In genomic region chr14:51540364-51540763, GRCh38 we compare ENCODE assay signal across 19 cellular contexts.
DNase-seq lines count a peak whose midpoint lies in the region; ATAC-seq, FAIRE-seq and TF ChIP-seq lines count a peak whose summit lies in the region.
"Had no signal": no experiment of that assay in that cellular context is flagged by ENCODE, and none has a peak within 500 bp of the region (broad histone marks: within the 10 kb centered on the region; RNA-seq: fewer than 3 reads in every experiment).

No MANE protein-coding gene starts in this region.

- DNase-seq in BJ (ENCODE audit: low read depth), result peak; percentile 55
- DNase-seq in PC-9, result no peak
- DNase-seq in H1 (ENCODE audit: low read depth in 1 of 2, low spot score in 2 of 2), result no peak
- no peak for DNase-seq in natural killer cell treated with Interleukin-12 subunit alpha and Interleukin-12 subunit beta and Interleukin-15 and Interleukin-18, amount 100 ng/mL, for 72 hours (ENCODE audit: low spot score)
- DNase-seq in SW480 (ENCODE audit: low spot score), result no peak
- DNase-seq in GM03348 (ENCODE audit: low spot score), result no peak
- DNase-seq: activated CD4-positive, alpha-beta T cell treated with anti-CD3 and anti-CD28 coated beads, Interleukin-2, amount 50 U/mL, for 1 hour; activated T-cell treated with anti-CD3 and anti-CD28 coated beads, Interleukin-2, amount 50 U/mL, for 24 hours; central memory CD4-positive, alpha-beta T cell; heart left ventricle; Karpas-422; kidney; NCI-H1417 treated with DMSO at 0.1 percent for 48 hours; NCI-H2227 treated with DMSO at 0.1 percent for 48 hours; posterior cingulate gyrus; upper lobe of right lung had no signal

- H3K4me1 Mint-ChIP-seq in natural killer cell treated with Interleukin-12 subunit alpha and Interleukin-12 subunit beta and Interleukin-15 and Interleukin-18, amount 100 ng/mL, for 72 hours (ENCODE audit: low read depth in 2 of 2), result no peaks in the 10 kb centered on the region

- POLR2A ChIA-PET in BJ (lab: Charles Lee), result interaction anchor here (0.6 to 0.8 kb wide), 3 partner anchors 38 to 570 kb away, joined by 3 to 5 read pairs (median 3); no protein-coding TSS in a partner anchor
- POLR2A ChIA-PET in PC-9 (lab: Charles Lee; ENCODE audit: unreplicated experiment), result interaction anchor here (0.7 kb wide), 1 partner anchor 1213 kb away, joined by 4 read pairs; no protein-coding TSS in a partner anchor
- POLR2A ChIA-PET in H1 (lab: Charles Lee; ENCODE audit: partially characterized antibody), result no interaction called here

- H3K4me3 ChIP-seq in BJ (ENCODE audit: low read depth, low read length), result no peak overlapping the region
- H3K4me3 ChIP-seq in PC-9, result 0 out of 2 replicates have a peak overlapping the region, but pooled peaks have one; percentile 5
- no peak overlapping the region for H3K4me3 ChIP-seq in H1 (ENCODE audit: extremely low read depth in 1 of 4, insufficient read depth in 2 of 4, low read depth in 3 of 4, low read length in 4 of 4)
- no peak overlapping the region for H3K4me3 ChIP-seq in mesodermal cell (ENCODE audit: extremely low read depth, insufficient read depth, low read length, poor library complexity, severe bottlenecking)
- H3K4me3 ChIP-seq: heart left ventricle, upper lobe of right lung had no signal

- H3K27me3 Mint-ChIP-seq in natural killer cell treated with Interleukin-12 subunit alpha and Interleukin-12 subunit beta and Interleukin-15 and Interleukin-18, amount 100 ng/mL, for 72 hours, result peaks cover 29 to 40% of the 10 kb centered on the region in 2 donors

- no peaks in the 10 kb centered on the region for H3K23me2 ChIP-seq in H1 (ENCODE audit: low read depth, low read length)

- H3K18ac ChIP-seq in H1 (ENCODE audit: extremely low read depth, low read length), result no peak overlapping the region

- H3K14ac ChIP-seq in H1 (ENCODE audit: insufficient read length), result no peak overlapping the region

- H2AFZ ChIP-seq in PC-9 (no peak overlapping the region), H1 (ENCODE audit: low read length) (peak overlapping the region; percentile 79; the same call in 1 of the 2 replicates)

- no peaks in the 10 kb centered on the region for H3K36me3 Mint-ChIP-seq in natural killer cell treated with Interleukin-12 subunit alpha and Interleukin-12 subunit beta and Interleukin-15 and Interleukin-18, amount 100 ng/mL, for 72 hours

- no TSS peak for BruUV-seq in PC-9 (replicated peaks; lab: Mats Ljungman, UMichigan)

- H2BK20ac ChIP-seq in H1 (ENCODE audit: low read length), result no peak overlapping the region

- no peak overlapping the region for H4K8ac ChIP-seq in H1 (ENCODE audit: extremely low read depth, insufficient read depth, low read length)

- no peak overlapping the region for H3K9ac ChIP-seq in H1 (replicated peaks in 1 of 4; ENCODE audit: extremely low read depth in 1 of 4, low read depth in 3 of 4, low read length in 3 of 4)

- H3K79me2 ChIP-seq in PC-9 (ENCODE audit: low read depth), result no peaks in the 10 kb centered on the region
- no peaks in the 10 kb centered on the region for H3K79me2 ChIP-seq in H1 (ENCODE audit: control insufficient read depth in 1 of 2, insufficient read depth in 2 of 2, low read length in 2 of 2)

- H3K79me1 ChIP-seq in H1 (ENCODE audit: low read depth, low read length), result no peaks in the 10 kb centered on the region

- no peak for TF ChIP-seq EP300 in H1 (IDR thresholded peaks at IDR 0.05; ENCODE audit: borderline replicate concordance in 1 of 2, low read depth in 2 of 2, low read length in 2 of 2)

- no peak for TF ChIP-seq RAD21 in H1 (IDR thresholded peaks at IDR 0.05 in 1 of 2, conservative IDR thresholded peaks at IDR 0.05 in 1 of 2; ENCODE audit: low read depth in 2 of 2, low read length in 2 of 2)

- no peak overlapping the region for H3K4me3 Mint-ChIP-seq in natural killer cell treated with Interleukin-12 subunit alpha and Interleukin-12 subunit beta and Interleukin-15 and Interleukin-18, amount 100 ng/mL, for 72 hours
- H3K4me3 Mint-ChIP-seq: activated T-cell treated with anti-CD3 and anti-CD28 coated beads, Interleukin-2, amount 50 U/mL, for 24 hours; stimulated activated naive CD8-positive, alpha-beta T cell treated with anti-CD3 and anti-CD28 coated beads, Interleukin-15, Interleukin-2, amounts not matched to agents 100 ng/mL and 50 ng/mL, for 24 hours had no signal

- TF ChIP-seq POLR2A in H1 (IDR thresholded peaks at IDR 0.05; ENCODE audit: control extremely low read depth in 1 of 2, low read depth in 2 of 2, low read length in 2 of 2), result no peak

- ATAC-seq in natural killer cell treated with Interleukin-12 subunit alpha and Interleukin-12 subunit beta and Interleukin-15 and Interleukin-18, amount 100 ng/mL, for 72 hours, result no peak
- ATAC-seq in GM18520 (IDR thresholded peaks at IDR 0.05; ENCODE audit: unreplicated experiment), result no peak
- ATAC-seq: upper lobe of right lung had no signal

- no peak overlapping the region for H2BK12ac ChIP-seq in H1 (ENCODE audit: low read depth, low read length)

- FAIRE-seq in H1 (lab: Jason Lieb, UNC), result no peak
- FAIRE-seq: kidney had no signal

- H3K9me3 ChIP-seq in PC-9 (ENCODE audit: insufficient read depth, low read depth), result peaks cover 26% of the 10 kb centered on the region
- H3K9me3 ChIP-seq in H1 (ENCODE audit: insufficient read depth in 2 of 2, low read depth in 1 of 2, low read length in 1 of 2), result peaks cover 0 to 4% of the 10 kb centered on the region in 2 experiments; a peak in 2 of 4 replicates
- H3K9me3 ChIP-seq in mesodermal cell (ENCODE audit: control insufficient read depth, low read length), result no peaks in the 10 kb centered on the region
- H3K9me3 ChIP-seq: upper lobe of right lung had no signal

- no peak overlapping the region for H3K23ac ChIP-seq in H1 (ENCODE audit: insufficient read length)

- H3K4me1 ChIP-seq in PC-9 (replicated peaks; ENCODE audit: insufficient read depth) (peaks cover 28% of the 10 kb centered on the region), H1 (replicated peaks in 1 of 4; ENCODE audit: control insufficient read depth in 3 of 4, insufficient read depth in 4 of 4, low read length in 3 of 4) (peaks cover 0 to 3% (median 0%) of the 10 kb centered on the region in 4 experiments; a peak in 2 of 7 replicates), mesodermal cell (ENCODE audit: control insufficient read depth, insufficient read depth, low read length, poor library complexity, severe bottlenecking) (peaks cover 20% of the 10 kb centered on the region)
- H3K4me1 ChIP-seq: heart left ventricle, upper lobe of right lung had no signal

- H3K9me3 Mint-ChIP-seq in natural killer cell treated with Interleukin-12 subunit alpha and Interleukin-12 subunit beta and Interleukin-15 and Interleukin-18, amount 100 ng/mL, for 72 hours, result no peaks in the 10 kb centered on the region
- H3K9me3 Mint-ChIP-seq: activated T-cell treated with anti-CD3 and anti-CD28 coated beads, Interleukin-2, amount 50 U/mL, for 24 hours; stimulated activated naive CD8-positive, alpha-beta T cell treated with anti-CD3 and anti-CD28 coated beads, Interleukin-15, Interleukin-2, amounts not matched to agents 100 ng/mL and 50 ng/mL, for 24 hours had no signal

- H3K27ac Mint-ChIP-seq in natural killer cell treated with Interleukin-12 subunit alpha and Interleukin-12 subunit beta and Interleukin-15 and Interleukin-18, amount 100 ng/mL, for 72 hours, result no peak overlapping the region
- H3K27ac Mint-ChIP-seq: activated T-cell treated with anti-CD3 and anti-CD28 coated beads, Interleukin-2, amount 50 U/mL, for 24 hours; stimulated activated naive CD8-positive, alpha-beta T cell treated with anti-CD3 and anti-CD28 coated beads, Interleukin-15, Interleukin-2, amounts not matched to agents 100 ng/mL and 50 ng/mL, for 24 hours had no signal

- H2BK15ac ChIP-seq in H1 (ENCODE audit: low read length), result no peak overlapping the region

- H3K36me3 ChIP-seq in BJ (ENCODE audit: control insufficient read depth, insufficient read depth, low read length), result no peaks in the 10 kb centered on the region
- no peaks in the 10 kb centered on the region for H3K36me3 ChIP-seq in PC-9 (ENCODE audit: low read depth)
- H3K36me3 ChIP-seq in H1 (ENCODE audit: control insufficient read depth in 2 of 4, insufficient read depth in 4 of 4, low read length in 3 of 4), result no peaks in the 10 kb centered on the region
- H3K36me3 ChIP-seq in mesodermal cell (ENCODE audit: control insufficient read depth, insufficient read depth, low read length), result no peaks in the 10 kb centered on the region
- H3K36me3 ChIP-seq: heart left ventricle, upper lobe of right lung had no signal

- no peaks in the 10 kb centered on the region for H3K9me2 ChIP-seq in PC-9 (ENCODE audit: insufficient read depth)

- no peak overlapping the region for H3K56ac ChIP-seq in H1 (replicated peaks; ENCODE audit: insufficient read length, low read depth, low read length)

- H4K5ac ChIP-seq in H1 (ENCODE audit: insufficient read length, low read depth, low read length), result no peak overlapping the region

- no peak overlapping the region for H4K91ac ChIP-seq in H1 (replicated peaks; ENCODE audit: insufficient read length, low read length)

- intact Hi-C loops in PC-9 (cut with micrococcal nuclease; ENCODE audit: unreplicated experiment), result no loop called here

- H3F3A ChIP-seq in PC-9 (ENCODE audit: insufficient read depth, low read depth), result peaks cover 18% of the 10 kb centered on the region

- 91% methylated on average over 3 of the region's 3 CpGs; no CpG with 5 or more reads in 1 of the 2 experiments for WGBS in H1 (ENCODE audit: extremely low coverage in 1 of 2, insufficient coverage in 1 of 2, insufficient read length in 1 of 2, insufficient replicate concordance in 2 of 2, low coverage in 1 of 2, low lambda C conversion rate in 2 of 2, missing lambda C conversion rate in 1 of 2), 2 experiments
- 96 to 100% methylated on average over 3 of the region's 3 CpGs for WGBS in mesodermal cell (ENCODE audit: insufficient coverage in 2 of 2), 2 experiments

- no peaks in the 10 kb centered on the region for H4K20me1 ChIP-seq in PC-9 (ENCODE audit: insufficient read depth)
- H4K20me1 ChIP-seq in H1 (replicated peaks in 1 of 2; ENCODE audit: control insufficient read depth in 1 of 2, insufficient read depth in 2 of 2, low read length in 2 of 2), result no peaks in the 10 kb centered on the region

- H3K27me3 ChIP-seq in BJ (ENCODE audit: control insufficient read depth, insufficient read depth, low read length), result no peaks in the 10 kb centered on the region
- H3K27me3 ChIP-seq in PC-9 (ENCODE audit: insufficient read depth, low read depth), result no peaks in the 10 kb centered on the region
- H3K27me3 ChIP-seq in H1 (replicated peaks in 1 of 4; ENCODE audit: control insufficient read depth in 3 of 4, extremely low read depth in 1 of 4, insufficient read depth in 3 of 4, low read length in 3 of 4), result no peaks in the 10 kb centered on the region
- H3K27me3 ChIP-seq: heart left ventricle, upper lobe of right lung had no signal

- TF ChIP-seq CTCF in BJ (IDR thresholded peaks at IDR 0.05; ENCODE audit: insufficient read depth, low read depth, low read length) (no peak), PC-9 (conservative IDR thresholded peaks at IDR 0.05) (no peak), H1 (IDR thresholded peaks at IDR 0.05; ENCODE audit: control extremely low read depth in 1 of 3, insufficient read depth in 1 of 3, low read depth in 1 of 3, low read length in 3 of 3) (no peak)

- no peak overlapping the region for H2AK5ac ChIP-seq in H1 (ENCODE audit: low read depth, low read length)

- H2BK120ac ChIP-seq in H1 (replicated peaks; ENCODE audit: low read depth, low read length), result no peak overlapping the region

- CTCF ChIA-PET in BJ (lab: Yijun Ruan, JAX), result interaction anchor here (0.9 kb wide), 1 partner anchor 14 kb away, joined by 3 read pairs; no protein-coding TSS in a partner anchor
- CTCF ChIA-PET in PC-9 (lab: Charles Lee), result interaction anchor here (0.6 kb wide), 1 partner anchor 88 kb away, joined by 3 read pairs; no protein-coding TSS in a partner anchor
- CTCF ChIA-PET in H1 (lab: Charles Lee; ENCODE audit: partially characterized antibody), result no interaction called here

- peak overlapping the region; percentile 85 for H3K27ac ChIP-seq in PC-9
- H3K27ac ChIP-seq in H1 (ENCODE audit: low read depth, low read length), result no peak overlapping the region
- peak overlapping the region; percentile 91 for H3K27ac ChIP-seq in mesodermal cell (ENCODE audit: low read depth, low read length, severe bottlenecking)
- H3K27ac ChIP-seq: heart left ventricle, upper lobe of right lung had no signal

- H2BK5ac ChIP-seq in H1 (ENCODE audit: low read depth, low read length), result no peak overlapping the region

- no peak overlapping the region for H3K4ac ChIP-seq in H1 (replicated peaks; ENCODE audit: insufficient read length, low read depth, low read length)

- H3K4me2 ChIP-seq in PC-9, result peak overlapping the region; percentile 37
- no peak overlapping the region for H3K4me2 ChIP-seq in H1 (ENCODE audit: insufficient read depth in 1 of 2, low read depth in 2 of 2, low read length in 2 of 2)
